In genomic region chr5:219492-219891, GRCh38 we compare ENCODE assay signal across 8 cellular contexts.
DNase-seq lines count a peak whose midpoint lies in the region; FAIRE-seq and TF ChIP-seq lines count a peak whose summit lies in the region.

No MANE protein-coding gene starts in this region.

- peaks cover 68% of the 10 kb centered on the region for H3K4me1 Mint-ChIP-seq in stimulated activated naive CD8-positive, alpha-beta T cell treated with anti-CD3 and anti-CD28 coated beads, Interleukin-15, Interleukin-2, amounts not matched to agents 100 ng/mL and 50 ng/mL, for 24 hours (ENCODE audit: low read depth)

- FAIRE-seq in urothelium cell line (lab: Jason Lieb, UNC) = no peak

- H3K4me3 ChIP-seq in GM12875 (ENCODE audit: low read depth, low read length) = peak overlapping the region; percentile 92
- peak overlapping the region; percentile 97 for H3K4me3 ChIP-seq in OCI-LY3 (ENCODE audit: low read length)

- TF ChIP-seq CTCF in GM12875 (IDR thresholded peaks at IDR 0.05; ENCODE audit: borderline replicate concordance, insufficient read depth, low read depth, low read length) (no peak), OCI-LY3 (IDR thresholded peaks at IDR 0.05; ENCODE audit: low read depth, low read length) (no peak)

- H3K4me1 ChIP-seq in OCI-LY3 (ENCODE audit: low read length) = peaks cover 27% of the 10 kb centered on the region

- no peaks in the 10 kb centered on the region for H3K36me3 ChIP-seq in OCI-LY3 (replicated peaks; ENCODE audit: low read depth, low read length)

- no peaks in the 10 kb centered on the region for H3K9me3 Mint-ChIP-seq in stimulated activated naive CD8-positive, alpha-beta T cell treated with anti-CD3 and anti-CD28 coated beads, Interleukin-15, Interleukin-2, amounts not matched to agents 100 ng/mL and 50 ng/mL, for 24 hours

- peak overlapping the region; percentile 82 for H3K27ac Mint-ChIP-seq in stimulated activated naive CD8-positive, alpha-beta T cell treated with anti-CD3 and anti-CD28 coated beads, Interleukin-15, Interleukin-2, amounts not matched to agents 100 ng/mL and 50 ng/mL, for 24 hours

- peaks cover 33% of the 10 kb centered on the region for H3K36me3 Mint-ChIP-seq in stimulated activated naive CD8-positive, alpha-beta T cell treated with anti-CD3 and anti-CD28 coated beads, Interleukin-15, Interleukin-2, amounts not matched to agents 100 ng/mL and 50 ng/mL, for 24 hours (ENCODE audit: low read depth)

- H3K4me3 Mint-ChIP-seq in stimulated activated naive CD8-positive, alpha-beta T cell treated with anti-CD3 and anti-CD28 coated beads, Interleukin-15, Interleukin-2, amounts not matched to agents 100 ng/mL and 50 ng/mL, for 24 hours = peak overlapping the region; percentile 93

- peaks cover 59% of the 10 kb centered on the region for H3K79me2 ChIP-seq in OCI-LY3 (ENCODE audit: low read length)

- DNase-seq in astrocyte of the hippocampus (ENCODE audit: low read depth, low spot score) (peak; percentile 65), left kidney (ENCODE audit: low read depth, low spot score) (peak; percentile 15), urothelium cell line (ENCODE audit: low spot score) (no peak), globus pallidus (ENCODE audit: low spot score) (no peak), LoVo (ENCODE audit: low spot score) (no peak)

- peaks cover 49% of the 10 kb centered on the region for H4K20me1 ChIP-seq in OCI-LY3 (ENCODE audit: insufficient read depth, low read length)

- no peak overlapping the region for H2AFZ ChIP-seq in OCI-LY3 (ENCODE audit: low read depth, low read length)

- no peaks in the 10 kb centered on the region for H3K27me3 Mint-ChIP-seq in stimulated activated naive CD8-positive, alpha-beta T cell treated with anti-CD3 and anti-CD28 coated beads, Interleukin-15, Interleukin-2, amounts not matched to agents 100 ng/mL and 50 ng/mL, for 24 hours

- H3K9me3 ChIP-seq in OCI-LY3 (ENCODE audit: insufficient read depth, low read length) = no peaks in the 10 kb centered on the region

- H3K27me3 ChIP-seq in OCI-LY3 (ENCODE audit: low read depth, low read length) = no peaks in the 10 kb centered on the region

- peak overlapping the region; percentile 95 for H3K4me2 ChIP-seq in OCI-LY3 (ENCODE audit: low read length)

- H3K9ac ChIP-seq in OCI-LY3 (ENCODE audit: low read length) = peak overlapping the region; percentile 91

- H3K27ac ChIP-seq in OCI-LY3 (ENCODE audit: low read length) = no peak overlapping the region

Comparison
In these comparisons a context has a peak if more than half of its experiments do, and no peak if none do; other contexts are left out.
1. DNase-seq: peak in astrocyte of the hippocampus (single experiment) and left kidney (single experiment); none in urothelium cell line (single experiment), globus pallidus (single experiment) and LoVo (single experiment).